1 cellular context compared by ENCODE assay signal in genomic region chr16:57800213-57801097, GRCh38.
A peak's percentile ranks its signal among the peaks of the same experiment; 100 is the strongest.
TF ChIP-seq lines count a peak whose summit lies in the region.

No MANE protein-coding gene starts in this region.

TF ChIP-seq in K562, 482 proteins besides CTCF, POLR2A, EP300 and RAD21 (continued from another document and continues in another):
- no peak for TF ChIP-seq SREBF1 (IDR thresholded peaks at IDR 0.05; ENCODE audit: borderline replicate concordance, low read depth, low read length)
- no peak for TF ChIP-seq SAFB2 (IDR thresholded peaks at IDR 0.05; ENCODE audit: borderline replicate concordance, low read depth, low read length, severe bottlenecking)
- peak; percentile 57; the same call in 1 of the 2 replicates for TF ChIP-seq BCOR (IDR thresholded peaks at IDR 0.05)
- no peak for TF ChIP-seq FOXA3 (CRISPR knock-in tag; conservative IDR thresholded peaks at IDR 0.05 in 1 of 2, IDR thresholded peaks at IDR 0.05 in 1 of 2)
- TF ChIP-seq RBM34 (IDR thresholded peaks at IDR 0.05; ENCODE audit: borderline replicate concordance, insufficient read depth, low read length), result no peak
- TF ChIP-seq GATA2 (CRISPR knock-in tag; IDR thresholded peaks at IDR 0.05), result no peak
- TF ChIP-seq ZNF41 (CRISPR knock-in tag; conservative IDR thresholded peaks at IDR 0.05), result no peak
- TF ChIP-seq ZNF143 (CRISPR knock-in tag; IDR thresholded peaks at IDR 0.05), result no peak
- TF ChIP-seq NR4A1 (CRISPR knock-in tag; IDR thresholded peaks at IDR 0.05), result no peak
- no peak for TF ChIP-seq NR4A1 (tag; IDR thresholded peaks at IDR 0.05)
- TF ChIP-seq, protein P1, sequence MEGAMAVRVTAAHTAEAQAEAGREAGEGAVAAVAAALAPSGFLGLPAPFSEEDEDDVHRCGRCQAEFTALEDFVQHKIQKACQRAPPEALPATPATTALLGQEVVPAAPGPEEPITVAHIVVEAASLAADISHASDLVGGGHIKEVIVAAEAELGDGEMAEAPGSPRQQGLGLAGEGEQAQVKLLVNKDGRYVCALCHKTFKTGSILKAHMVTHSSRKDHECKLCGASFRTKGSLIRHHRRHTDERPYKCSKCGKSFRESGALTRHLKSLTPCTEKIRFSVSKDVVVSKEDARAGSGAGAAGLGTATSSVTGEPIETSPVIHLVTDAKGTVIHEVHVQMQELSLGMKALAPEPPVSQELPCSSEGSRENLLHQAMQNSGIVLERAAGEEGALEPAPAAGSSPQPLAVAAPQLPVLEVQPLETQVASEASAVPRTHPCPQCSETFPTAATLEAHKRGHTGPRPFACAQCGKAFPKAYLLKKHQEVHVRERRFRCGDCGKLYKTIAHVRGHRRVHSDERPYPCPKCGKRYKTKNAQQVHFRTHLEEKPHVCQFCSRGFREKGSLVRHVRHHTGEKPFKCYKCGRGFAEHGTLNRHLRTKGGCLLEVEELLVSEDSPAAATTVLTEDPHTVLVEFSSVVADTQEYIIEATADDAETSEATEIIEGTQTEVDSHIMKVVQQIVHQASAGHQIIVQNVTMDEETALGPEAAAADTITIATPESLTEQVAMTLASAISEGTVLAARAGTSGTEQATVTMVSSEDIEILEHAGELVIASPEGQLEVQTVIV (CRISPR knock-in tag; IDR thresholded peaks at IDR 0.05; ENCODE audit: borderline replicate concordance), result no peak
- TF ChIP-seq CREB3 (tag; conservative IDR thresholded peaks at IDR 0.05; ENCODE audit: low read depth), result no peak
- no peak for TF ChIP-seq CBX8 (IDR thresholded peaks at IDR 0.05; ENCODE audit: borderline replicate concordance, extremely low read depth, low read depth, low read length, poor library complexity, severe bottlenecking)
- no peak for TF ChIP-seq NFIX (CRISPR knock-in tag; IDR thresholded peaks at IDR 0.05; ENCODE audit: low read depth)
- TF ChIP-seq ZNF232 (CRISPR knock-in tag; IDR thresholded peaks at IDR 0.05), result no peak
- TF ChIP-seq TFAM (CRISPR knock-in tag; conservative IDR thresholded peaks at IDR 0.05), result no peak
- TF ChIP-seq ZNF165 (CRISPR knock-in tag; IDR thresholded peaks at IDR 0.05; ENCODE audit: borderline replicate concordance), result no peak
- TF ChIP-seq PYGO2 (tag; IDR thresholded peaks at IDR 0.05), result no peak
- TF ChIP-seq, protein P2, sequence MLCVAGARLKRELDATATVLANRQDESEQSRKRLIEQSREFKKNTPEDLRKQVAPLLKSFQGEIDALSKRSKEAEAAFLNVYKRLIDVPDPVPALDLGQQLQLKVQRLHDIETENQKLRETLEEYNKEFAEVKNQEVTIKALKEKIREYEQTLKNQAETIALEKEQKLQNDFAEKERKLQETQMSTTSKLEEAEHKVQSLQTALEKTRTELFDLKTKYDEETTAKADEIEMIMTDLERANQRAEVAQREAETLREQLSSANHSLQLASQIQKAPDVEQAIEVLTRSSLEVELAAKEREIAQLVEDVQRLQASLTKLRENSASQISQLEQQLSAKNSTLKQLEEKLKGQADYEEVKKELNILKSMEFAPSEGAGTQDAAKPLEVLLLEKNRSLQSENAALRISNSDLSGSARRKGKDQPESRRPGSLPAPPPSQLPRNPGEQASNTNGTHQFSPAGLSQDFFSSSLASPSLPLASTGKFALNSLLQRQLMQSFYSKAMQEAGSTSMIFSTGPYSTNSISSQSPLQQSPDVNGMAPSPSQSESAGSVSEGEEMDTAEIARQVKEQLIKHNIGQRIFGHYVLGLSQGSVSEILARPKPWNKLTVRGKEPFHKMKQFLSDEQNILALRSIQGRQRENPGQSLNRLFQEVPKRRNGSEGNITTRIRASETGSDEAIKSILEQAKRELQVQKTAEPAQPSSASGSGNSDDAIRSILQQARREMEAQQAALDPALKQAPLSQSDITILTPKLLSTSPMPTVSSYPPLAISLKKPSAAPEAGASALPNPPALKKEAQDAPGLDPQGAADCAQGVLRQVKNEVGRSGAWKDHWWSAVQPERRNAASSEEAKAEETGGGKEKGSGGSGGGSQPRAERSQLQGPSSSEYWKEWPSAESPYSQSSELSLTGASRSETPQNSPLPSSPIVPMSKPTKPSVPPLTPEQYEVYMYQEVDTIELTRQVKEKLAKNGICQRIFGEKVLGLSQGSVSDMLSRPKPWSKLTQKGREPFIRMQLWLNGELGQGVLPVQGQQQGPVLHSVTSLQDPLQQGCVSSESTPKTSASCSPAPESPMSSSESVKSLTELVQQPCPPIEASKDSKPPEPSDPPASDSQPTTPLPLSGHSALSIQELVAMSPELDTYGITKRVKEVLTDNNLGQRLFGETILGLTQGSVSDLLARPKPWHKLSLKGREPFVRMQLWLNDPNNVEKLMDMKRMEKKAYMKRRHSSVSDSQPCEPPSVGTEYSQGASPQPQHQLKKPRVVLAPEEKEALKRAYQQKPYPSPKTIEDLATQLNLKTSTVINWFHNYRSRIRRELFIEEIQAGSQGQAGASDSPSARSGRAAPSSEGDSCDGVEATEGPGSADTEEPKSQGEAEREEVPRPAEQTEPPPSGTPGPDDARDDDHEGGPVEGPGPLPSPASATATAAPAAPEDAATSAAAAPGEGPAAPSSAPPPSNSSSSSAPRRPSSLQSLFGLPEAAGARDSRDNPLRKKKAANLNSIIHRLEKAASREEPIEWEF (CRISPR knock-in tag; IDR thresholded peaks at IDR 0.05), result no peak
- TF ChIP-seq SMARCE1 (IDR thresholded peaks at IDR 0.05), result peak; percentile 94
- TF ChIP-seq ZNF583 (CRISPR knock-in tag; IDR thresholded peaks at IDR 0.05), result no peak
- TF ChIP-seq ZNF347 (CRISPR knock-in tag; IDR thresholded peaks at IDR 0.05; ENCODE audit: low read depth), result no peak
- TF ChIP-seq ZNF224 (CRISPR knock-in tag; IDR thresholded peaks at IDR 0.05), result no peak
- no peak for TF ChIP-seq ZNF699 (CRISPR knock-in tag; IDR thresholded peaks at IDR 0.05; ENCODE audit: insufficient replicate concordance)
- no peak for TF ChIP-seq ARHGAP35 (IDR thresholded peaks at IDR 0.05; ENCODE audit: partially characterized antibody)
- TF ChIP-seq NRF1 (conservative IDR thresholded peaks at IDR 0.05 in 1 of 2, IDR thresholded peaks at IDR 0.05 in 1 of 2), result no peak
- no peak for TF ChIP-seq ZFPM2 (CRISPR knock-in tag; IDR thresholded peaks at IDR 0.05)
- no peak for TF ChIP-seq STAG1 (CRISPR knock-in tag; IDR thresholded peaks at IDR 0.05; ENCODE audit: borderline replicate concordance)
- TF ChIP-seq MTF1 (CRISPR knock-in tag; IDR thresholded peaks at IDR 0.05; ENCODE audit: borderline replicate concordance), result no peak
- no peak for TF ChIP-seq ZBTB8A (IDR thresholded peaks at IDR 0.05; ENCODE audit: partially characterized antibody)
- TF ChIP-seq NCOA4 (IDR thresholded peaks at IDR 0.05; ENCODE audit: partially characterized antibody), result no peak
- TF ChIP-seq ZNF324 (CRISPR knock-in tag; IDR thresholded peaks at IDR 0.05), result no peak
- peak; percentile 92 for TF ChIP-seq ARID1B (IDR thresholded peaks at IDR 0.05)
- no peak for TF ChIP-seq IRF2 (CRISPR knock-in tag; IDR thresholded peaks at IDR 0.05)
- TF ChIP-seq CHCHD3 (CRISPR knock-in tag; IDR thresholded peaks at IDR 0.05), result no peak
- no peak for TF ChIP-seq TCF15 (CRISPR knock-in tag; IDR thresholded peaks at IDR 0.05)
- TF ChIP-seq XRCC3 (IDR thresholded peaks at IDR 0.05), result no peak
- TF ChIP-seq KDM5B (IDR thresholded peaks at IDR 0.05; ENCODE audit: insufficient replicate concordance, low read depth, low read length), result no peak
- TF ChIP-seq SRSF1 (IDR thresholded peaks at IDR 0.05; ENCODE audit: low read depth, low read length), result no peak
- TF ChIP-seq, protein P3, sequence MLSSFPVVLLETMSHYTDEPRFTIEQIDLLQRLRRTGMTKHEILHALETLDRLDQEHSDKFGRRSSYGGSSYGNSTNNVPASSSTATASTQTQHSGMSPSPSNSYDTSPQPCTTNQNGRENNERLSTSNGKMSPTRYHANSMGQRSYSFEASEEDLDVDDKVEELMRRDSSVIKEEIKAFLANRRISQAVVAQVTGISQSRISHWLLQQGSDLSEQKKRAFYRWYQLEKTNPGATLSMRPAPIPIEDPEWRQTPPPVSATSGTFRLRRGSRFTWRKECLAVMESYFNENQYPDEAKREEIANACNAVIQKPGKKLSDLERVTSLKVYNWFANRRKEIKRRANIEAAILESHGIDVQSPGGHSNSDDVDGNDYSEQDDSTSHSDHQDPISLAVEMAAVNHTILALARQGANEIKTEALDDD (IDR thresholded peaks at IDR 0.05), result no peak
- TF ChIP-seq SUPT5H (IDR thresholded peaks at IDR 0.05), result 0 out of 2 replicates have a peak, but pooled peaks have one; percentile 19
- TF ChIP-seq ZNF551 (CRISPR knock-in tag; IDR thresholded peaks at IDR 0.05), result no peak
- TF ChIP-seq TAF9B (IDR thresholded peaks at IDR 0.05; ENCODE audit: partially characterized antibody), result no peak
- no peak for TF ChIP-seq CCNT2 (IDR thresholded peaks at IDR 0.05; ENCODE audit: borderline replicate concordance, extremely low read depth, insufficient read length, low read depth, low read length)
- no peak for TF ChIP-seq EWSR1 (IDR thresholded peaks at IDR 0.05; ENCODE audit: borderline replicate concordance, low read depth, partially characterized antibody)
- no peak for TF ChIP-seq MXI1 (IDR thresholded peaks at IDR 0.05; ENCODE audit: low read depth, low read length)
- TF ChIP-seq MEF2A (IDR thresholded peaks at IDR 0.05; ENCODE audit: control insufficient read depth, low read depth, low read length), result no peak
- TF ChIP-seq DPF2 (IDR thresholded peaks at IDR 0.05), result peak; percentile 90
- 0 out of 2 replicates have a peak, but pooled peaks have one; percentile 54 for TF ChIP-seq RUNX1 (IDR thresholded peaks at IDR 0.05; ENCODE audit: low read depth)
- TF ChIP-seq FOXP1 (CRISPR knock-in tag; IDR thresholded peaks at IDR 0.05), result no peak
- no peak for TF ChIP-seq FOXJ3 (CRISPR knock-in tag; IDR thresholded peaks at IDR 0.05)
- no peak for TF ChIP-seq ZBTB34 (CRISPR knock-in tag; IDR thresholded peaks at IDR 0.05)
- no peak for TF ChIP-seq ZNF707 (CRISPR knock-in tag; conservative IDR thresholded peaks at IDR 0.05)
- no peak for TF ChIP-seq CHD4 (IDR thresholded peaks at IDR 0.05; ENCODE audit: insufficient read depth, insufficient replicate concordance, low read depth, low read length, poor library complexity, severe bottlenecking)
- no peak for TF ChIP-seq POLR3G (IDR thresholded peaks at IDR 0.05; ENCODE audit: extremely low read depth, insufficient read length, insufficient replicate concordance)
- no peak for TF ChIP-seq CBX5 (IDR thresholded peaks at IDR 0.05; ENCODE audit: borderline replicate concordance, low read depth)
- TF ChIP-seq ARID3B (CRISPR knock-in tag; IDR thresholded peaks at IDR 0.05; ENCODE audit: borderline replicate concordance), result no peak
- no peak for TF ChIP-seq KLF6 (CRISPR knock-in tag; IDR thresholded peaks at IDR 0.05; ENCODE audit: borderline replicate concordance)
- 0 out of 4 replicates have a peak, but pooled peaks have one; percentile 10 to 29 for TF ChIP-seq KDM1A (IDR thresholded peaks at IDR 0.05)
- TF ChIP-seq RFX7 (CRISPR knock-in tag; IDR thresholded peaks at IDR 0.05), result no peak
- no peak for TF ChIP-seq CEBPB (tag; IDR thresholded peaks at IDR 0.05)
- 0 out of 2 replicates have a peak, but pooled peaks have one; percentile 35 for TF ChIP-seq THAP12 (CRISPR knock-in tag; IDR thresholded peaks at IDR 0.05)
- TF ChIP-seq SREBF2 (CRISPR knock-in tag; IDR thresholded peaks at IDR 0.05), result no peak
- no peak for TF ChIP-seq SRSF3 (IDR thresholded peaks at IDR 0.05; ENCODE audit: insufficient read depth, low read length)
- TF ChIP-seq SMAD1 (IDR thresholded peaks at IDR 0.05; ENCODE audit: low read depth, low read length, partially characterized antibody), result no peak
